In the genomic region with DNA sequence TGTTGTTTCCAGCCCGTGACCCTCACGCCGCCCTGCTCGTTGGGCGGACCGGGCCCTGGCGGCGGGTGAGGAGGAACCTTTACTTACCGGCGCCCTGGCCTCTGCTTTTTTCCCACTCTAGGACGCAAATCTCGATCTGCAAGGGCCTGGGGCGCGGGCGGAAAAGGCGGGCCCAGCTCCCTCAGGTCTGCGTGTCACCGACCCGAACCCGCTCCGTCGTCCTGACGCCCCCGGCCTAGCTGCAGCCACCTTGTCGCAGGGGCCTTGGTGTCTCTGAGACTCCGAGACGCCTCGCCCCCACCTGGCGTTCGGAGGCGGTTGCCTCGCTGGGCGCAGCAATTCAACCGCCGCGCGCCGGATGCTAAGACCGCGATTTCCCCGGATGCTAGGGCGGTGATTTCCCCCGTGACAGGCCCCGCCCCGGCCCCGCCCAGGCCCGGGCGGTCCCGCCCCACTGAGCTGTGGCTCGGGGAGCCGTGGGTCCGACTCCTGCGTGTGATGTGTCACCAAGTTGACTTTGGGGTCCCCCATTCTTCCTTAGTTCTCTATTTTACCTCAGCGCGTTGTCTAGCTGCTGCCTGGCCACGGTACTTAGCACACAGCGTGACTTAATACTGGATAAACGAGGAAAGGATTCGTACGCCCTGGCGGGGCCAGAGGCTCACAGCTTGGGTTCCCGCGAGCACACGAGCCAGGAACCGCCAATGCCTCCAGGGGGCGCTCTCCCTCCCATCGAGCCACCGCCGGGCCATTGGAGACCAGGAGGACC, we compare ENCODE assay signal across 8 cellular contexts. TPM values are rescaled to one million over a fixed set of nuclear protein-coding genes. Genes with fewer than 3 reads are reported as not detected.
DNase-seq lines count a peak whose midpoint lies in the region; ATAC-seq, FAIRE-seq and TF ChIP-seq lines count a peak whose summit lies in the region.

A gene (minus strand): TSS at position 371 of the 769 bp plus-strand sequence. CDS start 18,196 bp downstream, outside the sequence.

- peak; percentile 97 for ATAC-seq in GM21390 (IDR thresholded peaks at IDR 0.05; ENCODE audit: unreplicated experiment)
- peak; percentile 89 to 98 (median 97) for ATAC-seq in pancreas

- peaks cover 21% of the 10 kb centered on the region for H3K4me1 Mint-ChIP-seq in activated naive CD4-positive, alpha-beta T cell treated with anti-CD3 and anti-CD28 coated beads for 36 hours (ENCODE audit: low read depth)
- H3K4me1 Mint-ChIP-seq in glutamatergic neuron (ENCODE audit: low read depth, unreplicated experiment) = peaks cover 1% of the 10 kb centered on the region

- H3K4me1 ChIP-seq in HUES6 (ENCODE audit: control insufficient read depth, insufficient read depth, low read length) (0 out of 2 replicates have a peak, but pooled peaks cover 3% of the 10 kb centered on the region), pancreas (no peaks in the 10 kb centered on the region), thyroid gland (peaks cover 0 to 5% of the 10 kb centered on the region in 2 donors)

- peak; percentile 93 for TF ChIP-seq CTCF in glutamatergic neuron (IDR thresholded peaks at IDR 0.05; ENCODE audit: partially characterized antibody, unreplicated experiment)
- peak; percentile 43 to 72 (median 68) for TF ChIP-seq CTCF in pancreas (IDR thresholded peaks at IDR 0.05)
- peak; percentile 50 to 84 (median 64) for TF ChIP-seq CTCF in thyroid gland (IDR thresholded peaks at IDR 0.05)

- DNase-seq in DMS153 (lab: John Stamatoyannopoulos, UW) (peak; percentile 82), SIG-M5 treated with dmso at 0.1 percent for 504 hours (lab: John Stamatoyannopoulos, UW; ENCODE audit: unreplicated experiment) (peak; percentile 84), glutamatergic neuron (peak; percentile 93), pancreas (peak; percentile 32 to 82 (median 62)), thyroid gland (peak; percentile 70 to 75)
- DNase-seq in activated naive CD4-positive, alpha-beta T cell treated with anti-CD3 and anti-CD28 coated beads for 36 hours = peak; percentile 95

- peaks cover 16% of the 10 kb centered on the region; the same call in 1 of the 2 replicates for H3K9me3 ChIP-seq in HUES6 (ENCODE audit: control insufficient read depth, insufficient read depth, low read depth, low read length)
- no peaks in the 10 kb centered on the region for H3K9me3 ChIP-seq in pancreas
- no peaks in the 10 kb centered on the region for H3K9me3 ChIP-seq in thyroid gland

- CTCF ChIA-PET in activated naive CD4-positive, alpha-beta T cell treated with anti-CD3 and anti-CD28 coated beads for 36 hours (lab: Charles Lee) = interaction anchor here (0.6 to 4.0 kb wide), 33 partner anchors 9 to 632 kb away, joined by 3 to 56 read pairs (median 5); a partner anchor contains a TSS

- H3K27me3 Mint-ChIP-seq in activated naive CD4-positive, alpha-beta T cell treated with anti-CD3 and anti-CD28 coated beads for 36 hours (ENCODE audit: low read depth) = no peaks in the 10 kb centered on the region
- peaks cover 4% of the 10 kb centered on the region for H3K27me3 Mint-ChIP-seq in glutamatergic neuron (ENCODE audit: unreplicated experiment)

- 4 to 5% methylated on average over 69 of the region's 69 CpGs for WGBS in pancreas, 2 donors
- 7 to 9% methylated on average over 22 to 40 of the region's 69 CpGs for WGBS in thyroid gland, 2 donors

- intact Hi-C loops in activated naive CD4-positive, alpha-beta T cell treated with anti-CD3 and anti-CD28 coated beads for 36 hours (cut with micrococcal nuclease) = loop anchor here (1.0 to 5.0 kb wide), 8 partner anchors 9 to 1202 kb away; a partner anchor contains a TSS
- intact Hi-C loops in pancreas (cut with DNase I) (no loop called here), thyroid gland (cut with DNase I) (no loop called here)

- peaks cover 18% of the 10 kb centered on the region for H3K9me3 Mint-ChIP-seq in activated naive CD4-positive, alpha-beta T cell treated with anti-CD3 and anti-CD28 coated beads for 36 hours
- H3K9me3 Mint-ChIP-seq in glutamatergic neuron (ENCODE audit: unreplicated experiment) = peaks cover 6% of the 10 kb centered on the region

- no peak for FAIRE-seq in pancreas (lab: Jason Lieb, UNC)

- H3K27ac Mint-ChIP-seq in activated naive CD4-positive, alpha-beta T cell treated with anti-CD3 and anti-CD28 coated beads for 36 hours = peak within 1 kb of the TSS; percentile 95
- H3K27ac Mint-ChIP-seq in glutamatergic neuron (ENCODE audit: unreplicated experiment) = peak within 1 kb of the TSS; percentile 92

- H3K4me3 Mint-ChIP-seq in activated naive CD4-positive, alpha-beta T cell treated with anti-CD3 and anti-CD28 coated beads for 36 hours = peak within 1 kb of the TSS; percentile 91
- peak within 1 kb of the TSS; percentile 93 for H3K4me3 Mint-ChIP-seq in glutamatergic neuron (ENCODE audit: unreplicated experiment)

- TF ChIP-seq POLR2A in thyroid gland (IDR thresholded peaks at IDR 0.05) = peak in 1 of 2 donors; percentile 39

- no peaks in the 10 kb centered on the region for H3K27me3 ChIP-seq in HUES6 (ENCODE audit: control insufficient read depth, insufficient read depth, low read length)
- H3K27me3 ChIP-seq in pancreas = no peaks in the 10 kb centered on the region
- H3K27me3 ChIP-seq in thyroid gland = no peaks in the 10 kb centered on the region

- H3K36me3 Mint-ChIP-seq in activated naive CD4-positive, alpha-beta T cell treated with anti-CD3 and anti-CD28 coated beads for 36 hours (ENCODE audit: low read depth) = peaks cover 20% of the 10 kb centered on the region
- peaks cover 22% of the 10 kb centered on the region for H3K36me3 Mint-ChIP-seq in glutamatergic neuron (ENCODE audit: unreplicated experiment)

- H3K4me3 ChIP-seq in HUES6 (ENCODE audit: low read depth, low read length) (peak within 1 kb of the TSS; percentile 80), pancreas (peak within 1 kb of the TSS; percentile 26 to 54 (median 44)), thyroid gland (replicated peaks in 1 of 3) (peak within 1 kb of the TSS in 2 of 3 donors; percentile 48 to 50)

- peak within 1 kb of the TSS; percentile 58; the same call in 1 of the 2 replicates for H3K27ac ChIP-seq in HUES6 (ENCODE audit: low read depth, low read length)
- H3K27ac ChIP-seq in pancreas = peak within 1 kb of the TSS in 1 of 4 donors; percentile 15
- H3K27ac ChIP-seq in thyroid gland = peak within 1 kb of the TSS in 1 of 3 donors; percentile 15

- peaks cover 32% of the 10 kb centered on the region for H3K36me3 ChIP-seq in HUES6 (ENCODE audit: control insufficient read depth, insufficient read depth, low read length)
- H3K36me3 ChIP-seq in pancreas = no peaks in the 10 kb centered on the region
- no peaks in the 10 kb centered on the region for H3K36me3 ChIP-seq in thyroid gland

- peak within 1 kb of the TSS; percentile 81 for H3K9ac ChIP-seq in HUES6 (ENCODE audit: low read length)

RNA-seq across cellular contexts. Expression of the gene that starts here (rescaled TPM):
- total RNA-seq in activated naive CD4-positive, alpha-beta T cell treated with anti-CD3 and anti-CD28 coated beads for 36 hours = 10 to 100 TPM; 19.2 to 20.9 TPM
- total RNA-seq in glutamatergic neuron (ENCODE audit: unreplicated experiment) (15.1 TPM), pancreas (1 to 10 TPM in 1 of 6 donors, under 1 TPM in 5; 0.31 to 1.5 (median 0.81) TPM), thyroid gland (1 to 10 TPM; 6.0 to 8.6 (median 6.9) TPM)
- polyA plus RNA-seq in pancreas = 1 to 10 TPM in 1 of 2 donors, under 1 TPM in 1; 0.99 to 2.2 TPM
